In genomic region chr7:108094933-108095710, GRCh38 we compare ENCODE assay signal across 8 cellular contexts. TPM values are rescaled to one million over a fixed set of nuclear protein-coding genes. Genes with fewer than 3 reads are reported as not detected.
DNase-seq lines count a peak whose midpoint lies in the region; ATAC-seq, FAIRE-seq and TF ChIP-seq lines count a peak whose summit lies in the region.

No MANE protein-coding gene starts in this region.

- H3K27me3 ChIP-seq in RWPE2 (ENCODE audit: insufficient read depth, poor library complexity, severe bottlenecking) (no peaks in the 10 kb centered on the region), heart left ventricle (no peaks in the 10 kb centered on the region), small intestine (ENCODE audit: control insufficient read depth in 2 of 2, insufficient read depth in 2 of 2, low read length in 2 of 2) (no peaks in the 10 kb centered on the region)

- ATAC-seq in stimulated activated naive CD8-positive, alpha-beta T cell treated with anti-CD3 and anti-CD28 coated beads, Interleukin-15, Interleukin-2, amounts not matched to agents 100 U/mL and 50 U/mL, for 24 hours, result peak; percentile 52
- ATAC-seq in stimulated activated naive CD8-positive, alpha-beta T cell treated with anti-CD3 and anti-CD28 coated beads, Interleukin-15, amount 100 ng/mL, for 72 hours, result no peak
- ATAC-seq in RWPE2 (ENCODE audit: low read depth), result peak; percentile 97
- ATAC-seq in heart left ventricle, result peak; percentile 49 to 88 (median 80)
- ATAC-seq in GM18505 (IDR thresholded peaks at IDR 0.05; ENCODE audit: unreplicated experiment), result no peak
- no peak for ATAC-seq in HG03378 (IDR thresholded peaks at IDR 0.05; ENCODE audit: unreplicated experiment)

- TF ChIP-seq POLR2A in heart left ventricle (IDR thresholded peaks at IDR 0.05) (no peak), GM18505 (IDR thresholded peaks at IDR 0.05; ENCODE audit: borderline replicate concordance, extremely low read depth, insufficient read depth, insufficient read length) (no peak)

- peaks cover 3% of the 10 kb centered on the region for H3K9me3 ChIP-seq in RWPE2 (ENCODE audit: severe bottlenecking)
- no peaks in the 10 kb centered on the region for H3K9me3 ChIP-seq in heart left ventricle
- no peaks in the 10 kb centered on the region for H3K9me3 ChIP-seq in small intestine (ENCODE audit: control insufficient read depth, low read depth)

- no peaks in the 10 kb centered on the region for H3K9me3 Mint-ChIP-seq in stimulated activated naive CD8-positive, alpha-beta T cell treated with anti-CD3 and anti-CD28 coated beads, Interleukin-15, amount 100 ng/mL, for 72 hours

- peaks cover 4% of the 10 kb centered on the region for H3K4me1 ChIP-seq in RWPE2 (ENCODE audit: insufficient read depth, poor library complexity, severe bottlenecking)
- H3K4me1 ChIP-seq in heart left ventricle, result peaks cover 0 to 33% (median 22%) of the 10 kb centered on the region in 12 donors
- H3K4me1 ChIP-seq in small intestine (ENCODE audit: control insufficient read depth in 2 of 2, insufficient read depth in 1 of 2, low read depth in 1 of 2, low read length in 1 of 2), result peaks cover 0 to 2% of the 10 kb centered on the region in 2 donors

- H3K4me1 Mint-ChIP-seq in stimulated activated naive CD8-positive, alpha-beta T cell treated with anti-CD3 and anti-CD28 coated beads, Interleukin-15, amount 100 ng/mL, for 72 hours, result no peaks in the 10 kb centered on the region

- no peak overlapping the region for H3K4me3 Mint-ChIP-seq in stimulated activated naive CD8-positive, alpha-beta T cell treated with anti-CD3 and anti-CD28 coated beads, Interleukin-15, amount 100 ng/mL, for 72 hours

- H3K27ac Mint-ChIP-seq in stimulated activated naive CD8-positive, alpha-beta T cell treated with anti-CD3 and anti-CD28 coated beads, Interleukin-15, amount 100 ng/mL, for 72 hours, result no peak overlapping the region

- no peak overlapping the region for H3K4me3 ChIP-seq in RWPE2 (ENCODE audit: severe bottlenecking)
- H3K4me3 ChIP-seq in heart left ventricle, result peak overlapping the region in 3 of 12 donors; percentile 14 to 20 (median 14)
- H3K4me3 ChIP-seq in small intestine (ENCODE audit: low read depth in 1 of 2, low read length in 2 of 2), result no peak overlapping the region

- H3K36me3 ChIP-seq in RWPE2 (ENCODE audit: low read depth), result no peaks in the 10 kb centered on the region
- H3K36me3 ChIP-seq in heart left ventricle, result no peaks in the 10 kb centered on the region
- no peaks in the 10 kb centered on the region for H3K36me3 ChIP-seq in small intestine (ENCODE audit: control insufficient read depth in 2 of 2, insufficient read depth in 2 of 2, low read length in 2 of 2)

- no peak for DNase-seq in stimulated activated naive CD8-positive, alpha-beta T cell treated with anti-CD3 and anti-CD28 coated beads, Interleukin-15, Interleukin-2, amounts not matched to agents 100 U/mL and 50 U/mL, for 24 hours
- no peak for DNase-seq in stimulated activated naive CD8-positive, alpha-beta T cell treated with anti-CD3 and anti-CD28 coated beads, Interleukin-15, amount 100 ng/mL, for 72 hours
- DNase-seq in RWPE2 (ENCODE audit: low spot score) (no peak), heart left ventricle (peak in 2 of 5 donors; percentile 25 to 52), small intestine (peak; percentile 72), NCI-H2171 (lab: John Stamatoyannopoulos, UW) (no peak)

- peaks cover 13% of the 10 kb centered on the region for H3K27me3 Mint-ChIP-seq in stimulated activated naive CD8-positive, alpha-beta T cell treated with anti-CD3 and anti-CD28 coated beads, Interleukin-15, amount 100 ng/mL, for 72 hours

- FAIRE-seq in small intestine (lab: Jason Lieb, UNC), result no peak

- no peak overlapping the region for H3K27ac ChIP-seq in RWPE2 (ENCODE audit: poor library complexity, severe bottlenecking)
- peak overlapping the region; percentile 10 to 73 (median 50) for H3K27ac ChIP-seq in heart left ventricle
- peak overlapping the region in 1 of 2 donors; percentile 62 for H3K27ac ChIP-seq in small intestine (ENCODE audit: low read depth in 1 of 2, low read length in 1 of 2)

- TF ChIP-seq CTCF in RWPE2 (IDR thresholded peaks at IDR 0.05; ENCODE audit: poor library complexity, severe bottlenecking) (no peak), heart left ventricle (IDR thresholded peaks at IDR 0.05) (no peak)

- 23 to 33% (median 29%) methylated on average over 7 of the region's 7 CpGs for whole genome bisulfite sequencing in heart left ventricle, 4 donors
- 11 to 29% (median 18%) methylated on average over 7 of the region's 7 CpGs for WGBS in small intestine, 3 donors

- intact Hi-C loops in heart left ventricle (cut with DNase I), result loop anchor here in 4 of 10 donors (1.0 to 10.0 kb wide), 4 partner anchors 90 to 203 kb away; partner anchors contain the start of genes LAMB1 (in 3 of the 4) and DLD (in 1 of the 4)

RNA-seq across cellular contexts. Expression of gene LAMB4, which starts 35.0 kb away (rescaled TPM):
- under 1 TPM in 5 of 9 donors, not detected in 4; 0.20 to 0.31 (median 0.26) TPM for total RNA-seq in heart left ventricle
- polyA plus RNA-seq in heart left ventricle, result under 1 TPM; 0.19 to 0.29 TPM
- polyA plus RNA-seq in small intestine, result 1 to 10 TPM in 1 of 3 donors, under 1 TPM in 2; 0.12 to 3.5 (median 0.89) TPM

Comparison
In these comparisons a context has a peak if more than half of its experiments do, and no peak if none do; other contexts are left out.
1. ATAC-seq: peak in stimulated activated naive CD8-positive, alpha-beta T cell treated with anti-CD3 and anti-CD28 coated beads, Interleukin-15, Interleukin-2, amounts not matched to agents 100 U/mL and 50 U/mL, for 24 hours (single experiment), RWPE2 (single experiment) and heart left ventricle (4 of 4); none in stimulated activated naive CD8-positive, alpha-beta T cell treated with anti-CD3 and anti-CD28 coated beads, Interleukin-15, amount 100 ng/mL, for 72 hours (single experiment), GM18505 (single experiment) and HG03378 (single experiment).